In the genomic region with DNA sequence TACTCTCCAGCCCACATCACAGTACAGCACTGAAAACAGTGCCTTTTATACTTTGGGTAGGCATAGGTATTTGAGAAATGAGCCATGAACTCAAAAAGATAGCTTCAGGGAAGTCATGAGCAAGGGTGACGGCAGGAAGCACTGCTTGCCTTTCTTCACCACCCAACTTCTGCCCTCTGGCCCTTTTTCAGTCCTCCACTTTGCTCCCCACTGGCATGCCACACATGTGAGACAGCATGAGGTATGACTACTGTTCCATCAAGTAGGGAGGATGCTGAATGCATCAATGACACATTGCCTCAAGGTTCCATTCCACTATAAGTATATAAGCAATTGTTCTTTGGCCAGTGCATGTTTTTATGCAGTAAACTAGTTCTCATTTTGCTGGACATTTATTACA, we compare ENCODE assay signal across 17 cellular contexts.
"Had no signal": no experiment of that assay in that cellular context is flagged by ENCODE, and none has a peak within 500 bp of the region (broad histone marks: within the 10 kb centered on the region; RNA-seq: fewer than 3 reads in every experiment).

No MANE protein-coding gene starts in this region.

- H3K9me3 ChIP-seq: right atrium auricular region, tibial artery, vagina had no signal

- H3K4me3 Mint-ChIP-seq: activated naive CD8-positive, alpha-beta T cell treated with anti-CD3 and anti-CD28 coated beads, Interleukin-2, amount 10 ng/mL, durations not matched to agents 7 days and 5 days; natural killer cell; T-helper 2 cell treated with Interferon-gamma antibody and Interleukin-4, amounts not matched to agents 5 μg/mL and 100 μg/mL, for 36 hours had no signal

- H3K4me1 ChIP-seq: right atrium auricular region, tibial artery, vagina had no signal

- H3K27me3 Mint-ChIP-seq: activated naive CD8-positive, alpha-beta T cell treated with anti-CD3 and anti-CD28 coated beads, Interleukin-2, amount 10 ng/mL, durations not matched to agents 7 days and 5 days had no signal

- H3K4me3 ChIP-seq: right atrium auricular region, skin epidermis, tibial artery, vagina had no signal

- H3K27ac ChIP-seq: brain microvascular endothelial cell, right atrium auricular region, skin epidermis, tibial artery, vagina had no signal

- H3K27ac Mint-ChIP-seq: activated naive CD8-positive, alpha-beta T cell treated with anti-CD3 and anti-CD28 coated beads, Interleukin-2, amount 10 ng/mL, durations not matched to agents 7 days and 5 days; natural killer cell; T-helper 2 cell treated with Interferon-gamma antibody and Interleukin-4, amounts not matched to agents 5 μg/mL and 100 μg/mL, for 36 hours had no signal

- H3K4me1 Mint-ChIP-seq: activated naive CD8-positive, alpha-beta T cell treated with anti-CD3 and anti-CD28 coated beads, Interleukin-2, amount 10 ng/mL, durations not matched to agents 7 days and 5 days; natural killer cell had no signal

- ATAC-seq: activated CD4-positive, CD25-positive, alpha-beta regulatory T cell treated with anti-CD3 and anti-CD28 coated beads, Interleukin-2, amount 50 U/mL, for 24 hours; left lobe of liver; natural killer cell had no signal

- H3K36me3 ChIP-seq: brain microvascular endothelial cell, right atrium auricular region, tibial artery, vagina had no signal

- H3K36me3 Mint-ChIP-seq: activated naive CD8-positive, alpha-beta T cell treated with anti-CD3 and anti-CD28 coated beads, Interleukin-2, amount 10 ng/mL, durations not matched to agents 7 days and 5 days had no signal

- H3K27me3 ChIP-seq: brain microvascular endothelial cell, right atrium auricular region, tibial artery, vagina had no signal

- DNase-seq: activated naive CD4-positive, alpha-beta T cell; activated naive CD8-positive, alpha-beta T cell treated with anti-CD3 and anti-CD28 coated beads, Interleukin-2, amount 10 ng/mL, durations not matched to agents 7 days and 5 days; activated T-cell treated with anti-CD3 and anti-CD28 coated beads for 4 hours; anterior cingulate cortex; brain microvascular endothelial cell; cerebellar nuclear complex; effector CD8-positive, alpha-beta T cell; natural killer cell; stimulated activated CD4-positive, alpha-beta T cell treated with anti-CD3 and anti-CD28 coated beads, Interleukin-4, amount 100 ng/mL, for 24 hours; stimulated activated naive CD4-positive, alpha-beta T cell; tibial artery had no signal
